10 cellular contexts compared by ENCODE assay signal in the genomic region with DNA sequence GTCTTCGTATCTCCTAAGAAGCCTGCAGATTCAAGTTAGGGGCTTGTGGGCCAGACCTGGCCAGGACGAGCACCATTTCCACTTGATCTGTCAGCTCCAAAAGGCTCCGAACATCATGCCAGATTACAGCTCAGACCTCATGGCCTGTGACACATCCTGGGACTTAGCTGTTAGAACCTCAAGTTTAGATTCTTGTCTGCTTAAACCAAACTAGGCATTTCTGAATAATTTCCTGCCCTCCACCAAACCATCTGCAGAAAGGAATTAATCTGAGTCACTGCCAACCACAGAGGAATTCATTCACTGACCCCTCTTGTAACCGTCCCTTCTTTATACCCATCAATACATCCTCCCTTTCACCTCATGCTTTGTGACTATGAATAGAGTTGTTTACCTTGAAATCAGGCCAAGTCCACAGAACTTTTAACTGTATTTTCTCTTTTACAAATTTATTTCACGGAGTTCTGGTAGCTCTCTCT.
DNase-seq lines count a peak whose midpoint lies in the region; ATAC-seq and TF ChIP-seq lines count a peak whose summit lies in the region.
"Had no signal": no experiment of that assay in that cellular context is flagged by ENCODE, and none has a peak within 500 bp of the region (broad histone marks: within the 10 kb centered on the region; RNA-seq: fewer than 3 reads in every experiment).

No MANE protein-coding gene starts in this region.

- H3K27ac Mint-ChIP-seq in GM23338 = no peak overlapping the region

- H2AK5ac ChIP-seq in neuronal stem cell (ENCODE audit: low read depth, low read length) = no peak overlapping the region

- no peak overlapping the region for H3K23ac ChIP-seq in neuronal stem cell (ENCODE audit: low read depth, low read length, poor library complexity)

- H3K4me1 Mint-ChIP-seq in GM23338 = no peaks in the 10 kb centered on the region; the same call in 1 of the 3 replicates

- no peak overlapping the region for H4K8ac ChIP-seq in neuronal stem cell (ENCODE audit: low read depth, low read length)

- no peak overlapping the region for H3K18ac ChIP-seq in neuronal stem cell (ENCODE audit: low read length)

- H3K9me2 ChIP-seq in GM23338 (ENCODE audit: insufficient read depth) = no peaks in the 10 kb centered on the region

- no peak overlapping the region for H2BK15ac ChIP-seq in neuronal stem cell (ENCODE audit: low read length)

- peaks cover 21% of the 10 kb centered on the region for H3K4me1 ChIP-seq in GM23338 (ENCODE audit: insufficient read depth)
- H3K4me1 ChIP-seq in neuronal stem cell (ENCODE audit: control insufficient read depth in 2 of 2, insufficient read depth in 1 of 2, low read depth in 1 of 2, low read length in 2 of 2) = peaks cover 9 to 19% of the 10 kb centered on the region in 2 donors

- H3K79me1 ChIP-seq in neuronal stem cell (ENCODE audit: low read depth, low read length) = no peaks in the 10 kb centered on the region

- H3K14ac ChIP-seq in neuronal stem cell (ENCODE audit: low read length) = no peak overlapping the region

- no peak overlapping the region for H4K91ac ChIP-seq in neuronal stem cell (ENCODE audit: low read depth, low read length, poor library complexity)

- H4K20me1 ChIP-seq in GM23338 (replicated peaks; ENCODE audit: insufficient read depth) = no peaks in the 10 kb centered on the region

- peak overlapping the region; percentile 0; the same call in 1 of the 2 replicates for H3K27ac ChIP-seq in GM23338 (ENCODE audit: low read depth)
- peak overlapping the region; percentile 38 for H3K27ac ChIP-seq in neuronal stem cell (replicated peaks; ENCODE audit: low read length)
- H3K27ac ChIP-seq: SK-N-MC had no signal

- H3K27me3 ChIP-seq in GM23338 (ENCODE audit: insufficient read depth) = no peaks in the 10 kb centered on the region
- H3K27me3 ChIP-seq in neuronal stem cell (ENCODE audit: control insufficient read depth in 3 of 3, insufficient read depth in 3 of 3, low read depth in 1 of 3, low read length in 3 of 3) = no peaks in the 10 kb centered on the region

- 0 out of 2 replicates have a peak, but pooled peaks cover 3% of the 10 kb centered on the region for H3K79me2 ChIP-seq in GM23338 (replicated peaks; ENCODE audit: insufficient read depth)

- peaks cover 1% of the 10 kb centered on the region for H3K27me3 Mint-ChIP-seq in GM23338 (ENCODE audit: insufficient read depth, low read depth, poor library complexity)
- H3K27me3 Mint-ChIP-seq: naive B cell had no signal

- 0 out of 2 replicates have a peak overlapping the region, but pooled peaks have one; percentile 43 for H3K4me2 ChIP-seq in GM23338
- H3K4me2 ChIP-seq in neuronal stem cell (ENCODE audit: insufficient read depth, low read length, poor library complexity, severe bottlenecking) = no peak overlapping the region

- no peak overlapping the region for H3K4me3 Mint-ChIP-seq in GM23338

- no peak overlapping the region for H2BK5ac ChIP-seq in neuronal stem cell (ENCODE audit: low read length)

- no peak overlapping the region for H3K9ac ChIP-seq in neuronal stem cell (ENCODE audit: low read depth, low read length, poor library complexity)

- peak; percentile 79 for ATAC-seq in GM23338
- ATAC-seq in GM21423 (IDR thresholded peaks at IDR 0.05; ENCODE audit: unreplicated experiment) = no peak

- peaks cover 3% of the 10 kb centered on the region for H3K36me3 Mint-ChIP-seq in GM23338 (ENCODE audit: low read depth)

- no peaks in the 10 kb centered on the region for H3K9me3 ChIP-seq in neuronal stem cell (replicated peaks in 1 of 2; ENCODE audit: control insufficient read depth in 2 of 2, insufficient read depth in 1 of 2, low read depth in 1 of 2, low read length in 2 of 2)

- no peak for TF ChIP-seq CTCF in GM23338 (conservative IDR thresholded peaks at IDR 0.05; ENCODE audit: low read depth in 2 of 2)
- no peak for TF ChIP-seq CTCF in cardiac fibroblast (IDR thresholded peaks at IDR 0.05; ENCODE audit: low read depth, low read length)

- H2AFZ ChIP-seq in GM23338 = no peak overlapping the region
- peak overlapping the region; percentile 69 for H2AFZ ChIP-seq in neuronal stem cell (ENCODE audit: low read length)

- peaks cover 2% of the 10 kb centered on the region; the same call in 1 of the 3 replicates for H3K9me3 Mint-ChIP-seq in GM23338
- H3K9me3 Mint-ChIP-seq: naive B cell had no signal

- DNase-seq in GM23338 (ENCODE audit: low spot score) (peak; percentile 27), NCI-H345 treated with DMSO at 0.1 percent for 48 hours (lab: John Stamatoyannopoulos, UW; ENCODE audit: unreplicated experiment) (peak; percentile 75), cardiac fibroblast (ENCODE audit: low read depth in 2 of 2) (peak; percentile 79 to 99), neuronal stem cell (ENCODE audit: low spot score) (peak; percentile 21), C1 segment of cervical spinal cord (lab: John Stamatoyannopoulos, UW) (no peak), COR-L47 (lab: John Stamatoyannopoulos, UW) (no peak)
- DNase-seq in effector CD4-positive, alpha-beta T cell = no peak
- DNase-seq: naive B cell had no signal

- H3K4ac ChIP-seq in neuronal stem cell (ENCODE audit: low read length) = no peak overlapping the region

- no peaks in the 10 kb centered on the region for H3F3A ChIP-seq in GM23338 (replicated peaks; ENCODE audit: low read depth)

- H2BK120ac ChIP-seq in neuronal stem cell (ENCODE audit: low read depth, low read length) = no peak overlapping the region

- H2BK12ac ChIP-seq in neuronal stem cell (ENCODE audit: low read length) = no peak overlapping the region

- H3K4me3 ChIP-seq in GM23338 = no peak overlapping the region
- peak overlapping the region in 1 of 2 donors; percentile 1 for H3K4me3 ChIP-seq in cardiac fibroblast (replicated peaks in 1 of 2; ENCODE audit: low read depth in 2 of 2, low read length in 2 of 2)
- peak overlapping the region in 1 of 2 donors; percentile 7 for H3K4me3 ChIP-seq in neuronal stem cell (ENCODE audit: low read length in 2 of 2)
- H3K4me3 ChIP-seq: SK-N-MC had no signal

- WGBS in neuronal stem cell (ENCODE audit: extremely low coverage in 2 of 2, insufficient read length in 2 of 2, insufficient replicate concordance in 1 of 2), 2 donors = no CpG with 5 or more reads among the region's 5 CpGs

- H3K36me3 ChIP-seq in GM23338 (ENCODE audit: insufficient read depth) (no peaks in the 10 kb centered on the region), neuronal stem cell (replicated peaks in 1 of 2; ENCODE audit: control insufficient read depth in 2 of 2, insufficient read depth in 2 of 2, low read length in 2 of 2) (no peaks in the 10 kb centered on the region)

TF ChIP-seq in GM23338, 12 proteins besides CTCF, POLR2A, EP300 and RAD21:
- TF ChIP-seq JUNB (IDR thresholded peaks at IDR 0.05; ENCODE audit: unreplicated experiment) (no peak), NANOG (IDR thresholded peaks at IDR 0.05; ENCODE audit: borderline replicate concordance) (no peak), EZH2phosphoT487 (IDR thresholded peaks at IDR 0.05; ENCODE audit: unreplicated experiment) (no peak), POLR2AphosphoS5 (IDR thresholded peaks at IDR 0.05; ENCODE audit: low read depth) (no peak), STAT1 (IDR thresholded peaks at IDR 0.05; ENCODE audit: unreplicated experiment) (no peak), ZNF331 (CRISPR knock-in tag; IDR thresholded peaks at IDR 0.05; ENCODE audit: low read depth) (no peak), ZNF114 (CRISPR knock-in tag; IDR thresholded peaks at IDR 0.05) (no peak), REST (IDR thresholded peaks at IDR 0.05; ENCODE audit: unreplicated experiment) (no peak), EZH2 (IDR thresholded peaks at IDR 0.05; ENCODE audit: low read depth, unreplicated experiment) (no peak), CREB1 (CRISPR knock-in tag; IDR thresholded peaks at IDR 0.05; ENCODE audit: low read depth) (no peak)
- TF ChIP-seq, protein P1, sequence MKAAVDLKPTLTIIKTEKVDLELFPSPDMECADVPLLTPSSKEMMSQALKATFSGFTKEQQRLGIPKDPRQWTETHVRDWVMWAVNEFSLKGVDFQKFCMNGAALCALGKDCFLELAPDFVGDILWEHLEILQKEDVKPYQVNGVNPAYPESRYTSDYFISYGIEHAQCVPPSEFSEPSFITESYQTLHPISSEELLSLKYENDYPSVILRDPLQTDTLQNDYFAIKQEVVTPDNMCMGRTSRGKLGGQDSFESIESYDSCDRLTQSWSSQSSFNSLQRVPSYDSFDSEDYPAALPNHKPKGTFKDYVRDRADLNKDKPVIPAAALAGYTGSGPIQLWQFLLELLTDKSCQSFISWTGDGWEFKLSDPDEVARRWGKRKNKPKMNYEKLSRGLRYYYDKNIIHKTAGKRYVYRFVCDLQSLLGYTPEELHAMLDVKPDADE (IDR thresholded peaks at IDR 0.05) = no peak

Comparison
In these comparisons a context has a peak if more than half of its experiments do, and no peak if none do; other contexts are left out.
1. DNase-seq: peak in GM23338 (single experiment), NCI-H345 treated with DMSO at 0.1 percent for 48 hours (single experiment), cardiac fibroblast (2 of 2) and neuronal stem cell (single experiment); none in C1 segment of cervical spinal cord (0 of 14), COR-L47 (single experiment) and effector CD4-positive, alpha-beta T cell (single experiment).